In the genomic region with DNA sequence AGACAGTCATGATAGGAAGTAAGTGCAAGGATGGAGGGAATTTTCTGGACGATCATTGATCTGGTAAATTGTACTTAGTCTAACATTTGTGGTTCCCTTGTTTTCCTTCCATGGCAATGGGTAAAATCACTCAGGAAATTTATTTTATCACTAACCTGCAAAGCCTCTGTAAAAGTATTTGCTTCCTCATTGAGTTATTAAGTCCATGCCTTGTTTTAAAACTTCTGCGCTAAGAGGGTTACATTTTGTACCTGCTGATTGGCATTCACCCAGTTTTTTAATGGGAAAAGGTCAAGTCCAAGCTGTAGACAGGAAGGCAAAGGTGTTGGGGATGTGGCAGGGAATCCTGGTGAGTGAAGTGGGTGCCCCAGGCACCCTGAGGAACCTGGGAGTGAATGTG, we compare ENCODE assay signal across 18 cellular contexts.
"Had no signal": no experiment of that assay in that cellular context is flagged by ENCODE, and none has a peak within 500 bp of the region (broad histone marks: within the 10 kb centered on the region; RNA-seq: fewer than 3 reads in every experiment).

No MANE protein-coding gene starts in this region.

- H3K36me3 ChIP-seq: tibial nerve, vagina had no signal

- DNase-seq: activated CD4-positive, alpha-beta T cell treated with anti-CD3 and anti-CD28 coated beads, Interleukin-2, amount 10 ng/mL, durations not matched to agents 7 days and 5 days; activated CD8-positive, alpha-beta memory T cell treated with anti-CD3 and anti-CD28 coated beads, Interleukin-2, amount 50 U/mL, for 4 hours; activated effector memory CD4-positive, alpha-beta T cell treated with anti-CD3 and anti-CD28 coated beads, Interleukin-2, amount 50 U/mL, for 16 hours; activated naive CD4-positive, alpha-beta T cell treated with anti-CD3 and anti-CD28 coated beads, Interleukin-2, amount 50 U/mL, for 16 hours; activated T-cell treated with anti-CD3 and anti-CD28 coated beads, Interleukin-2, amount 50 U/mL, for 72 hours; aorta; erythroblast; mesenchymal stem cell; naive thymus-derived CD8-positive, alpha-beta T cell; stimulated activated CD4-positive, alpha-beta T cell treated with anti-CD3 and anti-CD28 coated beads, Interleukin-2, amount 100 ng/mL, for 24 hours; stimulated activated naive CD4-positive, alpha-beta T cell treated with Interleukin-2 at 50 U/mL for 16 hours; substantia nigra had no signal

- H3K27ac ChIP-seq: coronary artery, parathyroid adenoma, vagina had no signal

- H3K79me2 ChIP-seq: parathyroid adenoma had no signal

- H3K4me3 ChIP-seq: coronary artery, tibial nerve, vagina had no signal

- H3K9me3 ChIP-seq: tibial nerve, vagina had no signal

- H3K9ac ChIP-seq: parathyroid adenoma had no signal

- FAIRE-seq: frontal cortex had no signal

- H2AFZ ChIP-seq: parathyroid adenoma had no signal

- H3K4me1 ChIP-seq: parathyroid adenoma had no signal

- H3K27me3 ChIP-seq: tibial nerve, vagina had no signal

- ATAC-seq: activated CD4-positive, CD25-positive, alpha-beta regulatory T cell treated with anti-CD3 and anti-CD28 coated beads, Interleukin-2, amount 50 U/mL, for 24 hours; activated T-cell treated with anti-CD3 and anti-CD28 coated beads, Interleukin-2, amount 50 U/mL, for 72 hours; naive thymus-derived CD8-positive, alpha-beta T cell had no signal
